8 cellular contexts compared by ENCODE assay signal in the genomic region with DNA sequence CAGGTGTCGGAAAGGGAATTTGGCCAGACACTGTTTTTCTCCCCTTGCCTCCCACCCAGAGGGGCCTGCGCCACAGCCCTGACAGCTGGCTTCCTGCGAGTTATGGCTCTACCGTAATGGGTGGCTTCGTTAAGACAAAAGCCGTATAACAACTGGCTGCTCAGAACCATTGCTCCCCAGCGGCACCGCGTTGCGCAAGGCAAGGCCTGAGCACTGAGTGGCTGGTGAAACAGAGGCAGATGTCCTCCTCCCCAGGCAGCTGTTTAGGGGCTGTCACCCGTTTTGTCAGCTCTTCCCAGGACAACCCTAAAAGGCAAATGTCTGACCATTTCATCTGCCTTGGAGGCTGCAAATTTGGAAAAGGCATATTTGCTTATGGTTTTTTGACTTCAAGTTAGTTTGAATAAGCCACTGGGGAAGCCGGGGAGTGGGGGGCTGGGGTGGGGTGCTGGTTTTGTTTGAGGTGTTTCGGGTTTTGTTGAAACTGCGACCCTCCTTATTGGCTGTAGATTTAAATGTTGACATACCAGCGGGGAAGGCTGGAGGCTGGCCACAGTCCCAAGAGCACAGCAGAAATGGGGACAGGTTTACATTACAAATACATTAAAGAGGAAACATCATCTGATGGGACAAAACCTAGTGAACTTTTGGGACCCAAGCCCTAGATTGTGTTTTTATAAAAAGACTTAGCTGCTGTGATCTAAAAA. TPM values are rescaled to one million over a fixed set of nuclear protein-coding genes. Genes with fewer than 3 reads are reported as not detected.
DNase-seq lines count a peak whose midpoint lies in the region; ATAC-seq and TF ChIP-seq lines count a peak whose summit lies in the region.

No MANE protein-coding gene starts in this region.

- H3K36me3 Mint-ChIP-seq in activated naive CD4-positive, alpha-beta T cell treated with anti-CD3 and anti-CD28 coated beads, Interleukin-2, amount 10 ng/mL, durations not matched to agents 7 days and 5 days, result peaks cover 40% of the 10 kb centered on the region

- no peak for TF ChIP-seq POLR2A in stomach (IDR thresholded peaks at IDR 0.05)

- no peaks in the 10 kb centered on the region for H3K36me3 ChIP-seq in ES-I3 (ENCODE audit: insufficient read depth, low read length)
- H3K36me3 ChIP-seq in left lung, result peaks cover 0 to 6% of the 10 kb centered on the region in 2 donors
- H3K36me3 ChIP-seq in stomach, result peaks cover 0 to 14% (median 9%) of the 10 kb centered on the region in 4 donors

- peak overlapping the region in 1 of 2 donors; percentile 49 for H3K4me3 ChIP-seq in left lung
- peak overlapping the region in 3 of 4 donors; percentile 50 to 58 (median 56) for H3K4me3 ChIP-seq in stomach

- no peak for TF ChIP-seq CTCF in left lung (IDR thresholded peaks at IDR 0.05)
- TF ChIP-seq CTCF in stomach (IDR thresholded peaks at IDR 0.05), result no peak

- H3K27me3 ChIP-seq in left lung (peaks cover 21 to 43% of the 10 kb centered on the region in 2 donors), stomach (peaks cover 0 to 48% (median 29%) of the 10 kb centered on the region in 3 donors)

- peak overlapping the region; percentile 99 for H3K27ac Mint-ChIP-seq in activated naive CD4-positive, alpha-beta T cell treated with anti-CD3 and anti-CD28 coated beads, Interleukin-2, amount 10 ng/mL, durations not matched to agents 7 days and 5 days

- peaks cover 47% of the 10 kb centered on the region for H3K4me1 Mint-ChIP-seq in activated naive CD4-positive, alpha-beta T cell treated with anti-CD3 and anti-CD28 coated beads, Interleukin-2, amount 10 ng/mL, durations not matched to agents 7 days and 5 days

- peak overlapping the region; percentile 98 for H3K4me3 Mint-ChIP-seq in activated naive CD4-positive, alpha-beta T cell treated with anti-CD3 and anti-CD28 coated beads, Interleukin-2, amount 10 ng/mL, durations not matched to agents 7 days and 5 days

- peak; percentile 40 for ATAC-seq in left lung
- no peak for ATAC-seq in HG03354 (IDR thresholded peaks at IDR 0.05; ENCODE audit: poor library complexity, severe bottlenecking, unreplicated experiment)
- ATAC-seq in HG02610 (IDR thresholded peaks at IDR 0.05; ENCODE audit: unreplicated experiment), result no peak

- TF ChIP-seq EP300 in stomach (IDR thresholded peaks at IDR 0.05), result no peak

- H3K27ac ChIP-seq in left lung, result peak overlapping the region; percentile 55 to 59
- peak overlapping the region; percentile 22 to 77 (median 73) for H3K27ac ChIP-seq in stomach

- H3K9ac ChIP-seq in ES-I3 (ENCODE audit: low read depth, low read length), result peak overlapping the region; percentile 63

- H3K27me3 Mint-ChIP-seq in activated naive CD4-positive, alpha-beta T cell treated with anti-CD3 and anti-CD28 coated beads, Interleukin-2, amount 10 ng/mL, durations not matched to agents 7 days and 5 days, result no peaks in the 10 kb centered on the region

- 25 to 48% (median 42%) methylated on average over 12 to 15 of the region's 15 CpGs for WGBS in stomach, 5 donors

- CTCF ChIA-PET in activated naive CD4-positive, alpha-beta T cell treated with anti-CD3 and anti-CD28 coated beads, Interleukin-2, amount 10 ng/mL, durations not matched to agents 7 days and 5 days (lab: Charles Lee), result interaction anchor here (1.3 to 3.3 kb wide), 3 partner anchors 37 to 252 kb away, joined by 3 to 15 read pairs (median 5); no protein-coding TSS in a partner anchor

- H3K9me3 Mint-ChIP-seq in activated naive CD4-positive, alpha-beta T cell treated with anti-CD3 and anti-CD28 coated beads, Interleukin-2, amount 10 ng/mL, durations not matched to agents 7 days and 5 days, result no peaks in the 10 kb centered on the region

- intact Hi-C loops in left lung (cut with DNase I), result no loop called here
- intact Hi-C loops in stomach (cut with DNase I; ENCODE audit: low total_unique reads), result no loop called here

- no peaks in the 10 kb centered on the region for H3K9me3 ChIP-seq in ES-I3 (ENCODE audit: control insufficient read depth, insufficient read depth, low read length)
- H3K9me3 ChIP-seq in left lung, result no peaks in the 10 kb centered on the region
- no peaks in the 10 kb centered on the region for H3K9me3 ChIP-seq in stomach

- H3K4me1 ChIP-seq in ES-I3 (ENCODE audit: insufficient read depth, low read length) (peaks cover 16% of the 10 kb centered on the region), left lung (peaks cover 17 to 30% of the 10 kb centered on the region in 2 donors), stomach (peaks cover 27 to 35% (median 31%) of the 10 kb centered on the region in 4 donors)

- DNase-seq in NCI-H748 treated with DMSO at 0.1 percent for 48 hours (lab: John Stamatoyannopoulos, UW) (peak; percentile 16), left lung (no peak), stomach (no peak), NCI-H774 (lab: John Stamatoyannopoulos, UW) (no peak)
- DNase-seq in activated naive CD4-positive, alpha-beta T cell treated with anti-CD3 and anti-CD28 coated beads, Interleukin-2, amount 10 ng/mL, durations not matched to agents 7 days and 5 days, result peak; percentile 72

RNA-seq across cellular contexts. Expression of a gene that starts 0.7 kb away (rescaled TPM):
- total RNA-seq in left lung, result 100 to 1,000 TPM in 1 of 2 donors, 10 to 100 TPM in 1; 69.7 to 107 TPM
- 10 to 100 TPM in 3 of 5 donors, 1 to 10 TPM in 2; 1.2 to 31.7 (median 17.4) TPM for total RNA-seq in stomach
- 1 to 10 TPM; 1.1 to 2.7 (median 1.8) TPM for polyA plus RNA-seq in stomach

Comparison
In these comparisons a context has a peak if more than half of its experiments do, and no peak if none do; other contexts are left out.
1. DNase-seq: peak in NCI-H748 treated with DMSO at 0.1 percent for 48 hours (single experiment) and activated naive CD4-positive, alpha-beta T cell treated with anti-CD3 and anti-CD28 coated beads, Interleukin-2, amount 10 ng/mL, durations not matched to agents 7 days and 5 days (single experiment); none in left lung (0 of 2), stomach (single experiment) and NCI-H774 (single experiment).